1 cellular context compared by ENCODE assay signal in genomic region chr2:218857371-218858137, GRCh38.
TF ChIP-seq lines count a peak whose summit lies in the region.

No MANE protein-coding gene starts in this region.

TF ChIP-seq in K562, 482 proteins besides CTCF, POLR2A, EP300 and RAD21:
- TF ChIP-seq HDAC3 (IDR thresholded peaks at IDR 0.05; ENCODE audit: borderline replicate concordance, partially characterized antibody) (no peak), SMAD1 (IDR thresholded peaks at IDR 0.05; ENCODE audit: low read depth, low read length, partially characterized antibody) (no peak), BRD9 (IDR thresholded peaks at IDR 0.05; ENCODE audit: low read depth, partially characterized antibody) (no peak), NFIC (IDR thresholded peaks at IDR 0.05) (0 out of 2 replicates have a peak, but pooled peaks have one; percentile 8), NCOA2 (IDR thresholded peaks at IDR 0.05; ENCODE audit: partially characterized antibody in 2 of 2) (no peak)
